ENCODE assay signal across 25 cellular contexts in the genomic region with DNA sequence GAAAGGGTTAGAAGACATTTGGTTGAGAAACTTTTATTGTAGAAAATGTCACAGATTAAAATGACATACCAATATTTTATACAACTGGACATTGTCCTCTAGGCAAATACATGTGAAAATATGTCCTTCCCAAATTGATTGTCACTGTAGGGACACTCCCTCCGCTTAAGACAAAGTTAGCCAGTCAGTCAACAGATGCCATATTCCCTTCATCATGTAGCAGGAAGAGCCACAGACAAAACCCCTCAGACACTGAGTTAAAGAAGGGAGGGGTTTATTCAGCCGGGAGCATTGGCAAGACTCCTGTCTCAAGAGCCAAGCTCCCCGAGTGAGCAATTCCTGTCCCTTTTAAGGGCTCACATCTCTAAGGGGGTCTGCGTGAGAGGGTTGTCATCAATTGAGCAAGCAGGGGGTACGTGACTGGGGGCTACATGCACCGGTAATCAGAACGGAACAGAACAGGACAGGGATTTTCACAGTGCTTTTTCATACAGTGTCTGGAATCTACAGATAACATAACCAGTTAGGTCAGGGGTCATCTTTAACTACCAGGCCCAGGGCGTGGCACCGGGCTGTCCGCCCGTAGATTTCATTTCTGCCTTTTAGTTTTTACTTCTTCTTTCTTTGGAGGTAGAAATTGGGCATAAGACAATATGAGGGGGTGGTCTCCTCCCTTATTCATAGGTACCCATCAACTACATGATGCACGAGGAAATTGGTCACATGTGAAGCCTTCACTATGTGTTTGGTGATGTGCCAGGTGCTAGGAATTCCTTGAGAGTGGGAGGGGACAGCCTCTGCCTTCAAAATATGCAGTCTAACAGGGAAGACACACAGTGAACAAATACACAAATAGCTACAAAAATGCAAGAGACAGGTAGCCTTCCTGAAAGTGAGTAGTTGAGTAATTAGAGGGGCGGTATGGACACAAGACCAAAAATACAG.
"Had no signal": no experiment of that assay in that cellular context is flagged by ENCODE, and none has a peak within 500 bp of the region (broad histone marks: within the 10 kb centered on the region; RNA-seq: fewer than 3 reads in every experiment).

No MANE protein-coding gene starts in this region.

- H3K36me3 ChIP-seq: brain microvascular endothelial cell, gastroesophageal sphincter, ovary, right lobe of liver, tibial artery, WERI-Rb-1 had no signal

- ATAC-seq: activated CD4-positive, CD25-positive, alpha-beta regulatory T cell treated with anti-CD3 and anti-CD28 coated beads, Interleukin-2, amount 50 U/mL, for 24 hours; effector memory CD8-positive, alpha-beta T cell; gastroesophageal sphincter; left cardiac atrium; naive thymus-derived CD4-positive, alpha-beta T cell; right lobe of liver; stimulated activated naive CD8-positive, alpha-beta T cell treated with anti-CD3 and anti-CD28 coated beads, Interleukin-15, amount 100 ng/mL, for 72 hours; T-helper 17 cell had no signal

- DNase-seq: activated CD4-positive, alpha-beta T cell treated with anti-CD3 and anti-CD28 coated beads for 48 hours; activated CD4-positive, alpha-beta T cell treated with anti-CD3 and anti-CD28 coated beads, Interleukin-2, amount 50 U/mL, for 48 hours; activated CD8-positive, alpha-beta memory T cell treated with anti-CD3 and anti-CD28 coated beads, Interleukin-2, amount 50 U/mL, for 4 hours; activated effector memory CD4-positive, alpha-beta T cell treated with anti-CD3 and anti-CD28 coated beads, Interleukin-2, amount 50 U/mL, for 16 hours; activated naive CD4-positive, alpha-beta T cell treated with anti-CD3 and anti-CD28 coated beads, Interleukin-2, amount 10 ng/mL, durations not matched to agents 7 days and 5 days; activated naive CD8-positive, alpha-beta T cell treated with anti-CD3 and anti-CD28 coated beads, Interleukin-2, amount 10 ng/mL, durations not matched to agents 7 days and 5 days; activated T-cell treated with anti-CD3 and anti-CD28 coated beads, Interleukin-2, amount 50 U/mL, for 1 hour; effector memory CD8-positive, alpha-beta T cell; left cardiac atrium; midbrain; naive thymus-derived CD4-positive, alpha-beta T cell; ovary; right lobe of liver; stimulated activated CD4-positive, alpha-beta T cell treated with anti-CD3 and anti-CD28 coated beads, Interleukin-2, amount 100 ng/mL, for 48 hours; stimulated activated naive CD8-positive, alpha-beta T cell treated with anti-CD3 and anti-CD28 coated beads, Interleukin-15, amount 100 ng/mL, for 72 hours; substantia nigra; T-helper 17 cell; T1000; tibial artery; WERI-Rb-1 had no signal

- H3K9me3 ChIP-seq: gastroesophageal sphincter, ovary, right lobe of liver, tibial artery had no signal

- H3K27me3 ChIP-seq: brain microvascular endothelial cell, gastroesophageal sphincter, hepatocyte, ovary, right lobe of liver, tibial artery had no signal

- H3K4me3 ChIP-seq: coronary artery, gastroesophageal sphincter, hepatocyte, ovary, right lobe of liver, tibial artery had no signal
